ENCODE assay signal across 14 cellular contexts in the genomic region with DNA sequence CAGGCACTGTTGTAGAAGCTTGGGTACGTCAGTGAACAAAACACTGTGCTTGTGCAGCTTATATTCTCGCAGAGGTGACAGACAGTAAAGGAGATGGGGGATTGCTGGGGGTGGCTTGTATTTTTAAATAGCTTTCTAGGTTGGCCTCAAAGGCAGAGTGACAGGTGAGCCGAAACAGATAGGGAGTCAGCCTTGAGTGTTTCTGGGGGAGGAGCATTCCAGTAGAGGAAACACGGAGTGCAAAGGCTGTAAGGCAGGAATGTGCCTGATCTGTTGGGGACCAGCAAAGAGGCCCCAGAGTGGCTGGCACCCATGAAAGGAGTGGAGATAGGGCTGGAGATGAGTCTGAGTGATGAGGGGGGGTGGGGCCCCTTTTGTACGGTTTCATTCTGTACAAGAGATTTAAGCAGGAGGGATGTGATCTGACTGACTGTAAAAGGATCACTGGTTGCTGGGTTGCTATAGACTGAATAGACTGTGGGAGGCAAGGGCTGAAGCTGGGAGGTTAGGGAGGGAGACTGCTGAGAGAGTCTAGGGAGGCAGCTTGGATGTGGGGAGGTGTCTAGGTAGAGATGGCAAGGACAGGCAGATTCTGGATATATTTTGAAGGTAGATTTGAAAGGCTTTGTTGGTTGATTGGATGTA. TPM values are rescaled to one million over a fixed set of nuclear protein-coding genes. Genes with fewer than 3 reads are reported as not detected.
DNase-seq lines count a peak whose midpoint lies in the region; ATAC-seq and TF ChIP-seq lines count a peak whose summit lies in the region.
"Had no signal": no experiment of that assay in that cellular context is flagged by ENCODE, and none has a peak within 500 bp of the region (broad histone marks: within the 10 kb centered on the region; RNA-seq: fewer than 3 reads in every experiment).

No MANE protein-coding gene starts in this region.

- no peak overlapping the region for H3K4me3 ChIP-seq in mesendoderm (ENCODE audit: low read length)
- H3K4me3 ChIP-seq in upper lobe of right lung: no peak overlapping the region
- H3K4me3 ChIP-seq: tibial nerve had no signal

- H3K4me2 ChIP-seq in mesendoderm (ENCODE audit: low read length): no peak overlapping the region

- no peak overlapping the region for H4K8ac ChIP-seq in mesendoderm (ENCODE audit: low read depth, low read length)

- H3K18ac ChIP-seq in mesendoderm (ENCODE audit: low read length): no peak overlapping the region

- H3K4me1 ChIP-seq in mesendoderm (ENCODE audit: control insufficient read depth, low read depth, low read length) (peaks cover 4% of the 10 kb centered on the region), upper lobe of right lung (peaks cover 14% of the 10 kb centered on the region)

- peaks cover 3% of the 10 kb centered on the region for H3K36me3 ChIP-seq in mesendoderm (ENCODE audit: control insufficient read depth, insufficient read depth, low read length)
- no peaks in the 10 kb centered on the region for H3K36me3 ChIP-seq in upper lobe of right lung

- WGBS in mesendoderm (ENCODE audit: extremely low coverage, insufficient coverage, low lambda C conversion rate): no CpG with 5 or more reads among the region's 5 CpGs

- no peak overlapping the region for H3K27ac Mint-ChIP-seq in activated CD8-positive, alpha-beta T cell treated with anti-CD3 and anti-CD28 coated beads for 36 hours
- H3K27ac Mint-ChIP-seq in activated CD8-positive, alpha-beta T cell treated with anti-CD3 and anti-CD28 coated beads, Interleukin-2, amount 10 ng/mL, durations not matched to agents 7 days and 5 days: no peak overlapping the region
- H3K27ac Mint-ChIP-seq: activated CD4-positive, alpha-beta memory T cell treated with anti-CD3 and anti-CD28 coated beads for 36 hours; activated T-cell treated with anti-CD3 and anti-CD28 coated beads, Interleukin-2, amount 50 U/mL, for 72 hours had no signal

- no peak overlapping the region for H2BK5ac ChIP-seq in mesendoderm (ENCODE audit: low read length)

- H4K5ac ChIP-seq in mesendoderm (ENCODE audit: low read length): no peak overlapping the region

- H3K27me3 ChIP-seq in mesendoderm (ENCODE audit: insufficient read depth, low read length, poor library complexity) (no peaks in the 10 kb centered on the region), upper lobe of right lung (no peaks in the 10 kb centered on the region)
- H3K27me3 ChIP-seq: tibial nerve had no signal

- H3K79me1 ChIP-seq in mesendoderm (ENCODE audit: low read length): peaks cover 27% of the 10 kb centered on the region

- no peaks in the 10 kb centered on the region for H3K9me3 Mint-ChIP-seq in activated CD8-positive, alpha-beta T cell treated with anti-CD3 and anti-CD28 coated beads for 36 hours
- no peaks in the 10 kb centered on the region for H3K9me3 Mint-ChIP-seq in activated CD8-positive, alpha-beta T cell treated with anti-CD3 and anti-CD28 coated beads, Interleukin-2, amount 10 ng/mL, durations not matched to agents 7 days and 5 days (ENCODE audit: insufficient read depth)
- H3K9me3 Mint-ChIP-seq: activated CD4-positive, alpha-beta memory T cell treated with anti-CD3 and anti-CD28 coated beads for 36 hours; activated T-cell treated with anti-CD3 and anti-CD28 coated beads, Interleukin-2, amount 50 U/mL, for 72 hours had no signal

- POLR2A ChIA-PET in activated CD8-positive, alpha-beta T cell treated with anti-CD3 and anti-CD28 coated beads for 36 hours (lab: Charles Lee): interaction anchor here (0.5 to 1.5 kb wide), 2 partner anchors 13 to 48 kb away, joined by 3 read pairs; no protein-coding TSS in a partner anchor
- POLR2A ChIA-PET in activated CD8-positive, alpha-beta T cell treated with anti-CD3 and anti-CD28 coated beads, Interleukin-2, amount 10 ng/mL, durations not matched to agents 7 days and 5 days (lab: Charles Lee): no interaction called here

- no peak overlapping the region for H2AK5ac ChIP-seq in mesendoderm (ENCODE audit: low read length)

- peaks cover 44% of the 10 kb centered on the region for H3K79me2 ChIP-seq in mesendoderm (ENCODE audit: control insufficient read depth, insufficient read depth, low read length)

- no peak overlapping the region for H2BK15ac ChIP-seq in mesendoderm (replicated peaks; ENCODE audit: low read depth)

- H3K36me3 Mint-ChIP-seq in activated CD8-positive, alpha-beta T cell treated with anti-CD3 and anti-CD28 coated beads for 36 hours (ENCODE audit: low read depth): peaks cover 14% of the 10 kb centered on the region
- H3K36me3 Mint-ChIP-seq in activated CD8-positive, alpha-beta T cell treated with anti-CD3 and anti-CD28 coated beads, Interleukin-2, amount 10 ng/mL, durations not matched to agents 7 days and 5 days (ENCODE audit: low read depth): peaks cover 16% of the 10 kb centered on the region

- peaks cover 48% of the 10 kb centered on the region for H3K4me1 Mint-ChIP-seq in activated CD8-positive, alpha-beta T cell treated with anti-CD3 and anti-CD28 coated beads for 36 hours (ENCODE audit: low read depth)
- peaks cover 13% of the 10 kb centered on the region for H3K4me1 Mint-ChIP-seq in activated CD8-positive, alpha-beta T cell treated with anti-CD3 and anti-CD28 coated beads, Interleukin-2, amount 10 ng/mL, durations not matched to agents 7 days and 5 days (ENCODE audit: low read depth)

- no peak overlapping the region for H3K9ac ChIP-seq in mesendoderm (ENCODE audit: low read length)

- no peaks in the 10 kb centered on the region for H3K9me3 ChIP-seq in upper lobe of right lung
- H3K9me3 ChIP-seq: tibial nerve had no signal

- H3K23ac ChIP-seq in mesendoderm (ENCODE audit: low read length): no peak overlapping the region

- no peak overlapping the region for H3K56ac ChIP-seq in mesendoderm (ENCODE audit: low read length)

- no peaks in the 10 kb centered on the region for H3K27me3 Mint-ChIP-seq in activated CD8-positive, alpha-beta T cell treated with anti-CD3 and anti-CD28 coated beads for 36 hours
- no peaks in the 10 kb centered on the region for H3K27me3 Mint-ChIP-seq in activated CD8-positive, alpha-beta T cell treated with anti-CD3 and anti-CD28 coated beads, Interleukin-2, amount 10 ng/mL, durations not matched to agents 7 days and 5 days (ENCODE audit: low read depth)
- H3K27me3 Mint-ChIP-seq: activated CD4-positive, alpha-beta memory T cell treated with anti-CD3 and anti-CD28 coated beads for 36 hours had no signal

- ATAC-seq in activated CD8-positive, alpha-beta T cell treated with anti-CD3 and anti-CD28 coated beads for 36 hours: peak; percentile 13
- ATAC-seq in activated CD8-positive, alpha-beta T cell treated with anti-CD3 and anti-CD28 coated beads, Interleukin-2, amount 10 ng/mL, durations not matched to agents 7 days and 5 days: no peak
- ATAC-seq in Right ventricle myocardium superior (ENCODE audit: poor library complexity): peak; percentile 73
- ATAC-seq in upper lobe of right lung: peak; percentile 30
- no peak for ATAC-seq in GM19023 (IDR thresholded peaks at IDR 0.05; ENCODE audit: unreplicated experiment)
- ATAC-seq: activated T-cell treated with anti-CD3 and anti-CD28 coated beads, Interleukin-2, amount 50 U/mL, for 72 hours had no signal

- no peak for TF ChIP-seq CTCF in activated CD8-positive, alpha-beta T cell treated with anti-CD3 and anti-CD28 coated beads for 36 hours (IDR thresholded peaks at IDR 0.05)
- TF ChIP-seq CTCF in upper lobe of right lung (IDR thresholded peaks at IDR 0.05): no peak

- peak overlapping the region; percentile 67 for H3K4ac ChIP-seq in mesendoderm (ENCODE audit: low read depth, low read length)

- no peak overlapping the region for H3K4me3 Mint-ChIP-seq in activated CD8-positive, alpha-beta T cell treated with anti-CD3 and anti-CD28 coated beads for 36 hours
- no peak overlapping the region for H3K4me3 Mint-ChIP-seq in activated CD8-positive, alpha-beta T cell treated with anti-CD3 and anti-CD28 coated beads, Interleukin-2, amount 10 ng/mL, durations not matched to agents 7 days and 5 days
- H3K4me3 Mint-ChIP-seq: activated CD4-positive, alpha-beta memory T cell treated with anti-CD3 and anti-CD28 coated beads for 36 hours; activated T-cell treated with anti-CD3 and anti-CD28 coated beads, Interleukin-2, amount 50 U/mL, for 72 hours had no signal

- intact Hi-C loops in activated CD8-positive, alpha-beta T cell treated with anti-CD3 and anti-CD28 coated beads for 36 hours (cut with micrococcal nuclease): no loop called here
- intact Hi-C loops in Right ventricle myocardium superior (cut with DNase I) (no loop called here), upper lobe of right lung (cut with DNase I) (no loop called here)

- no peak overlapping the region for H3K27ac ChIP-seq in mesendoderm (ENCODE audit: low read depth, low read length)
- H3K27ac ChIP-seq in upper lobe of right lung: no peak overlapping the region

- CTCF ChIA-PET in activated CD8-positive, alpha-beta T cell treated with anti-CD3 and anti-CD28 coated beads for 36 hours (lab: Charles Lee): interaction anchor here (1.0 kb wide), 1 partner anchor 107 kb away, joined by 3 read pairs; no protein-coding TSS in a partner anchor
- CTCF ChIA-PET in activated CD8-positive, alpha-beta T cell treated with anti-CD3 and anti-CD28 coated beads, Interleukin-2, amount 10 ng/mL, durations not matched to agents 7 days and 5 days (lab: Charles Lee): interaction anchor here (1.5 kb wide), 1 partner anchor 169 kb away, joined by 3 read pairs; no protein-coding TSS in a partner anchor

- H2BK120ac ChIP-seq in mesendoderm (ENCODE audit: low read depth, low read length): no peak overlapping the region

- no peak for DNase-seq in activated CD8-positive, alpha-beta T cell treated with anti-CD3 and anti-CD28 coated beads for 36 hours
- DNase-seq in activated CD8-positive, alpha-beta T cell treated with anti-CD3 and anti-CD28 coated beads, Interleukin-2, amount 10 ng/mL, durations not matched to agents 7 days and 5 days: no peak
- DNase-seq in Right ventricle myocardium superior: no peak
- peak; percentile 69 for DNase-seq in mesendoderm
- no peak for DNase-seq in upper lobe of right lung
- DNase-seq in HuH-7 (ENCODE audit: low spot score): no peak
- no peak for DNase-seq in Ammon's horn (ENCODE audit: low spot score)
- DNase-seq: activated CD4-positive, alpha-beta memory T cell treated with anti-CD3 and anti-CD28 coated beads for 36 hours; activated T-cell treated with anti-CD3 and anti-CD28 coated beads, Interleukin-2, amount 50 U/mL, for 72 hours; DMS153; GOT3; NCI-H1092 had no signal

RNA-seq across cellular contexts. Expression of gene NUP93, which starts 15.2 kb away (rescaled TPM):
- 100 to 1,000 TPM; 171 to 191 TPM for total RNA-seq in activated CD8-positive, alpha-beta T cell treated with anti-CD3 and anti-CD28 coated beads for 36 hours
- 100 to 1,000 TPM; 129 to 143 TPM for total RNA-seq in activated CD8-positive, alpha-beta T cell treated with anti-CD3 and anti-CD28 coated beads, Interleukin-2, amount 10 ng/mL, durations not matched to agents 7 days and 5 days
- 20.6 TPM for total RNA-seq in Right ventricle myocardium superior
- polyA plus RNA-seq in mesendoderm (2013, experiment 1 of 2): 132 TPM
- 134 TPM for polyA plus RNA-seq in mesendoderm (2013, experiment 2 of 2)
- total RNA-seq in upper lobe of right lung: 57.2 TPM

Comparison
In these comparisons a context has a peak if more than half of its experiments do, and no peak if none do; other contexts are left out.
1. ATAC-seq: peak in activated CD8-positive, alpha-beta T cell treated with anti-CD3 and anti-CD28 coated beads for 36 hours (single experiment), Right ventricle myocardium superior (single experiment) and upper lobe of right lung (single experiment); none in activated CD8-positive, alpha-beta T cell treated with anti-CD3 and anti-CD28 coated beads, Interleukin-2, amount 10 ng/mL, durations not matched to agents 7 days and 5 days (single experiment) and GM19023 (single experiment).